ENCODE assay signal across 8 cellular contexts in genomic region chrX:132488092-132488749, GRCh38. TPM values are rescaled to one million over a fixed set of nuclear protein-coding genes. Genes with fewer than 3 reads are reported as not detected.
A peak's percentile ranks its signal among the peaks of the same experiment; 100 is the strongest.
DNase-seq lines count a peak whose midpoint lies in the region; ATAC-seq lines count a peak whose summit lies in the region.

No MANE protein-coding gene starts in this region.

- peak overlapping the region; percentile 62 for H3K27ac ChIP-seq in duodenal mucosa (ENCODE audit: low read depth, low read length)

- H3K9me3 Mint-ChIP-seq in T-helper 1 cell treated with Interleukin-12 subunit alpha and Interleukin-12 subunit beta and Interleukin-4 antibody, amounts not matched to agents 30 μg/mL and 1 μg/mL, for 36 hours = no peaks in the 10 kb centered on the region

- H3K4me1 ChIP-seq in duodenal mucosa (ENCODE audit: control insufficient read depth in 1 of 2, insufficient read depth in 2 of 2, low read length in 2 of 2) = peaks cover 17 to 38% of the 10 kb centered on the region in 2 donors
- peaks cover 48% of the 10 kb centered on the region for H3K4me1 ChIP-seq in mononuclear cell (ENCODE audit: insufficient read depth, low read length)

- peak overlapping the region; percentile 96 for H3K27ac Mint-ChIP-seq in T-helper 1 cell treated with Interleukin-12 subunit alpha and Interleukin-12 subunit beta and Interleukin-4 antibody, amounts not matched to agents 30 μg/mL and 1 μg/mL, for 36 hours

- DNase-seq in COLO668 (lab: John Stamatoyannopoulos, UW; ENCODE audit: unreplicated experiment) (peak; percentile 25), HT1080 (ENCODE audit: low read depth) (peak; percentile 13), ureter (ENCODE audit: low spot score) (peak; percentile 45), islet precursor cell (no peak)

- no peaks in the 10 kb centered on the region for H3K27me3 ChIP-seq in duodenal mucosa (ENCODE audit: control insufficient read depth in 1 of 2, insufficient read depth in 2 of 2, low read length in 2 of 2)
- no peaks in the 10 kb centered on the region for H3K27me3 ChIP-seq in mononuclear cell (ENCODE audit: insufficient read depth, low read length)

- H3K4me1 Mint-ChIP-seq in T-helper 1 cell treated with Interleukin-12 subunit alpha and Interleukin-12 subunit beta and Interleukin-4 antibody, amounts not matched to agents 30 μg/mL and 1 μg/mL, for 36 hours (ENCODE audit: low read depth) = peaks cover 24% of the 10 kb centered on the region

- H3K9me3 ChIP-seq in duodenal mucosa (ENCODE audit: control insufficient read depth in 1 of 2, low read length in 2 of 2) = no peaks in the 10 kb centered on the region
- H3K9me3 ChIP-seq in mononuclear cell (ENCODE audit: low read depth, low read length) = no peaks in the 10 kb centered on the region

- H3K27me3 Mint-ChIP-seq in T-helper 1 cell treated with Interleukin-12 subunit alpha and Interleukin-12 subunit beta and Interleukin-4 antibody, amounts not matched to agents 30 μg/mL and 1 μg/mL, for 36 hours (ENCODE audit: low read depth) = peaks cover 8% of the 10 kb centered on the region

- H3K36me3 Mint-ChIP-seq in T-helper 1 cell treated with Interleukin-12 subunit alpha and Interleukin-12 subunit beta and Interleukin-4 antibody, amounts not matched to agents 30 μg/mL and 1 μg/mL, for 36 hours (ENCODE audit: low read depth) = no peaks in the 10 kb centered on the region

- H3K9ac ChIP-seq in duodenal mucosa (ENCODE audit: low read depth in 1 of 2, low read length in 2 of 2) = peak overlapping the region; percentile 54 to 65

- H3K36me3 ChIP-seq in duodenal mucosa (ENCODE audit: control insufficient read depth in 1 of 2, insufficient read depth in 2 of 2, low read length in 2 of 2) = no peaks in the 10 kb centered on the region

- H3K4me3 Mint-ChIP-seq in T-helper 1 cell treated with Interleukin-12 subunit alpha and Interleukin-12 subunit beta and Interleukin-4 antibody, amounts not matched to agents 30 μg/mL and 1 μg/mL, for 36 hours = peak overlapping the region; percentile 100

- ATAC-seq in GM21423 (IDR thresholded peaks at IDR 0.05; ENCODE audit: unreplicated experiment) = no peak

- H3K4me3 ChIP-seq in duodenal mucosa (ENCODE audit: low read depth in 1 of 2, low read length in 2 of 2) = peak overlapping the region; percentile 79 to 81
- peak overlapping the region; percentile 56 for H3K4me3 ChIP-seq in mononuclear cell (ENCODE audit: low read length)

RNA-seq across cellular contexts. Expression of gene MBNL3, which starts 0.6 kb away (rescaled TPM):
- 2.3 and 3.7 TPM in 2 replicates for total RNA-seq in HT1080 (2014; rRNA removed; shearing (Covaris generic))
- 1.4 and 2.8 TPM in 2 replicates for polyA plus RNA-seq in HT1080 (2015; cell fraction: cytosol; rRNA removed)
- 2.9 and 5.1 TPM in 2 replicates for polyA plus RNA-seq in HT1080 (2015; cell fraction: nucleus; rRNA removed)
- total RNA-seq in mononuclear cell = 27.4 TPM
- 85.1 TPM for total RNA-seq in ureter
